Comparison of ENCODE assay signal across 8 cellular contexts in genomic region chr1:248804771-248805681, GRCh38. TPM values are rescaled to one million over a fixed set of nuclear protein-coding genes. Genes with fewer than 3 reads are reported as not detected.
A peak's percentile ranks its signal among the peaks of the same experiment; 100 is the strongest.
DNase-seq lines count a peak whose midpoint lies in the region; ATAC-seq and TF ChIP-seq lines count a peak whose summit lies in the region.

No MANE protein-coding gene starts in this region.

- POLR2A ChIA-PET in PC-3 (lab: Charles Lee; ENCODE audit: unreplicated experiment) = interaction anchor here (0.6 kb wide), 1 partner anchor 743 kb away, joined by 5 read pairs; no protein-coding TSS in a partner anchor

- CTCF ChIA-PET in PC-3 (lab: Charles Lee) = no interaction called here

- H2AFZ ChIP-seq in PC-3 (ENCODE audit: low read length) (no peak overlapping the region), mesenchymal stem cell (ENCODE audit: low read depth, low read length) (no peak overlapping the region)

- no peak overlapping the region for H3K23ac ChIP-seq in mesenchymal stem cell (ENCODE audit: low read length in 2 of 2)

- no peaks in the 10 kb centered on the region for H3K9me2 ChIP-seq in PC-3 (replicated peaks; ENCODE audit: low read length)

- no peaks in the 10 kb centered on the region for H4K20me1 ChIP-seq in PC-3 (ENCODE audit: low read length)

- ATAC-seq in GM21367 (IDR thresholded peaks at IDR 0.05; ENCODE audit: unreplicated experiment) (peak; percentile 88), HG03558 (IDR thresholded peaks at IDR 0.05; ENCODE audit: extremely low read depth, unreplicated experiment) (peak; percentile 81), heart left ventricle (peak; percentile 44 to 71 (median 62)), PC-3 (no peak)

- no peak overlapping the region for H3K4ac ChIP-seq in mesenchymal stem cell (ENCODE audit: low read depth in 1 of 2, low read length in 2 of 2)

- no peaks in the 10 kb centered on the region for H3K79me1 ChIP-seq in mesenchymal stem cell (replicated peaks; ENCODE audit: low read length, poor library complexity, severe bottlenecking)

- no peak overlapping the region for H2BK120ac ChIP-seq in mesenchymal stem cell (ENCODE audit: low read depth, low read length)

- peaks cover 0 to 36% (median 5%) of the 10 kb centered on the region in 12 donors for H3K4me1 ChIP-seq in heart left ventricle
- H3K4me1 ChIP-seq in PC-3 (ENCODE audit: insufficient read depth, low read length) = peaks cover under 1% of the 10 kb centered on the region
- H3K4me1 ChIP-seq in mesenchymal stem cell (ENCODE audit: control insufficient read depth, insufficient read depth, low read depth, low read length) = peaks cover 3% of the 10 kb centered on the region

- H3K9me3 ChIP-seq in heart left ventricle (no peaks in the 10 kb centered on the region), PC-3 (ENCODE audit: low read length) (no peaks in the 10 kb centered on the region), mesenchymal stem cell (ENCODE audit: control insufficient read depth, low read length) (no peaks in the 10 kb centered on the region)

- no peak overlapping the region for H4K91ac ChIP-seq in mesenchymal stem cell (ENCODE audit: low read length)

- H3K27me3 ChIP-seq in GM06990 (replicated peaks; ENCODE audit: control insufficient read depth, insufficient read depth, low read length) (no peaks in the 10 kb centered on the region), heart left ventricle (peaks cover 0 to 18% (median 0%) of the 10 kb centered on the region in 9 donors), PC-3 (ENCODE audit: low read length) (no peaks in the 10 kb centered on the region), mesenchymal stem cell (ENCODE audit: control insufficient read depth in 1 of 2, insufficient read depth in 1 of 2, low read length in 2 of 2) (no peaks in the 10 kb centered on the region)

- BruUV-seq in PC-3 (replicated peaks; lab: Mats Ljungman, UMichigan) = no TSS peak

- peak overlapping the region; percentile 9; the same call in 1 of the 2 replicates for H3K4me3 ChIP-seq in GM06990 (replicated peaks; ENCODE audit: low read depth, low read length)
- H3K4me3 ChIP-seq in heart left ventricle = peak overlapping the region in 1 of 12 donors; percentile 20
- no peak overlapping the region for H3K4me3 ChIP-seq in PC-3 (ENCODE audit: low read length)
- no peak overlapping the region for H3K4me3 ChIP-seq in mesenchymal stem cell (ENCODE audit: insufficient read depth in 1 of 2, low read depth in 1 of 2, low read length in 2 of 2)

- H3K18ac ChIP-seq in mesenchymal stem cell (ENCODE audit: low read depth in 1 of 2, low read length in 2 of 2) = no peak overlapping the region

- DNase-seq in GM06990 (ENCODE audit: extremely low read depth, insufficient read length) (peak; percentile 63), heart left ventricle (no peak), PC-3 (no peak), mesenchymal stem cell (no peak), NCI-H1694 (lab: John Stamatoyannopoulos, UW) (no peak), NCI-H2081 (lab: John Stamatoyannopoulos, UW) (no peak)

- TF ChIP-seq POLR2A in heart left ventricle (IDR thresholded peaks at IDR 0.05) = no peak

- H4K8ac ChIP-seq in mesenchymal stem cell (ENCODE audit: low read length) = no peak overlapping the region

- H2AK5ac ChIP-seq in mesenchymal stem cell (ENCODE audit: low read length, severe bottlenecking) = no peak overlapping the region

- no peaks in the 10 kb centered on the region for H3K79me2 ChIP-seq in PC-3 (ENCODE audit: low read length)

- no peaks in the 10 kb centered on the region for H3F3A ChIP-seq in PC-3 (ENCODE audit: low read length, unreplicated experiment)

- intact Hi-C loops in heart left ventricle (cut with DNase I) (loop anchor here in 4 of 10 donors (5.0 kb wide), 5 partner anchors 103 to 1413 kb away; partner anchors contain the start of genes OR14I1 (in 1 of the 4) and OR2T1 (in 1 of the 4)), PC-3 (cut with micrococcal nuclease) (no loop called here)

- H2BK15ac ChIP-seq in mesenchymal stem cell (ENCODE audit: low read depth, poor library complexity, severe bottlenecking) = no peak overlapping the region

- no peak for TF ChIP-seq CTCF in GM06990 (IDR thresholded peaks at IDR 0.05; ENCODE audit: insufficient read depth, low read length, poor library complexity, severe bottlenecking)
- no peak for TF ChIP-seq CTCF in heart left ventricle (IDR thresholded peaks at IDR 0.05)
- no peak for TF ChIP-seq CTCF in PC-3 (conservative IDR thresholded peaks at IDR 0.05; ENCODE audit: low read depth, low read length)

- no peak overlapping the region for H3K14ac ChIP-seq in mesenchymal stem cell (ENCODE audit: low read length in 2 of 2)

- H3K27ac ChIP-seq in heart left ventricle (peak overlapping the region in 2 of 12 donors; percentile 9 to 74), PC-3 (ENCODE audit: low read length) (no peak overlapping the region), mesenchymal stem cell (ENCODE audit: low read length, poor library complexity, severe bottlenecking) (no peak overlapping the region)

- H3K9ac ChIP-seq in PC-3 (ENCODE audit: low read length) (no peak overlapping the region), mesenchymal stem cell (ENCODE audit: low read length) (no peak overlapping the region)

- 50 to 59% (median 56%) methylated on average over 10 of the region's 10 CpGs for WGBS in heart left ventricle, 4 donors
- 77% methylated on average over 9 of the region's 10 CpGs for WGBS in mesenchymal stem cell

- no peaks in the 10 kb centered on the region for H3K36me3 ChIP-seq in GM06990 (ENCODE audit: control insufficient read depth, insufficient read depth, low read length)
- no peaks in the 10 kb centered on the region for H3K36me3 ChIP-seq in heart left ventricle
- H3K36me3 ChIP-seq in PC-3 (ENCODE audit: low read depth, low read length) = no peaks in the 10 kb centered on the region
- H3K36me3 ChIP-seq in mesenchymal stem cell (ENCODE audit: control insufficient read depth in 1 of 2, insufficient read depth in 2 of 2, low read depth in 1 of 2, low read length in 2 of 2) = peaks cover 0 to 3% of the 10 kb centered on the region in 2 experiments

- H2BK12ac ChIP-seq in mesenchymal stem cell (ENCODE audit: low read length in 2 of 2) = no peak overlapping the region

- H3K4me2 ChIP-seq in PC-3 (ENCODE audit: low read length) (no peak overlapping the region), mesenchymal stem cell (ENCODE audit: low read length, poor library complexity, severe bottlenecking) (no peak overlapping the region)

- H2BK5ac ChIP-seq in mesenchymal stem cell (ENCODE audit: low read depth, low read length, poor library complexity, severe bottlenecking) = no peak overlapping the region

RNA-seq across cellular contexts. Expression of gene SH3BP5L, which starts 20.7 kb away (rescaled TPM):
- total RNA-seq in heart left ventricle (10 to 100 TPM; 15.8 to 47.1 (median 19.3) TPM), PC-3 (2014; rRNA removed) (63.5 and 70.6 TPM in 2 replicates)
- polyA plus RNA-seq in heart left ventricle = 10 to 100 TPM; 17.9 to 51.1 TPM
- polyA plus RNA-seq in mesenchymal stem cell (2013, experiment 1 of 2) = 9.3 TPM
- 9.7 TPM for polyA plus RNA-seq in mesenchymal stem cell (2013, experiment 2 of 2)

RNA-seq across cellular contexts. Expression of gene ZNF672, which starts 33.0 kb away (rescaled TPM):
- total RNA-seq in heart left ventricle (10 to 100 TPM; 27.9 to 63.8 (median 37.8) TPM), PC-3 (2014; rRNA removed) (83.9 and 89.4 TPM in 2 replicates)
- 10 to 100 TPM; 20.5 to 50.1 TPM for polyA plus RNA-seq in heart left ventricle
- 14.5 TPM for polyA plus RNA-seq in mesenchymal stem cell (2013, experiment 1 of 2)
- polyA plus RNA-seq in mesenchymal stem cell (2013, experiment 2 of 2) = 14.8 TPM

RNA-seq across cellular contexts. Expression of gene LYPD8, which starts 49.5 kb away (rescaled TPM):
- total RNA-seq in heart left ventricle (not detected), PC-3 (2014; rRNA removed) (not detected in 2 replicates)
- not detected for polyA plus RNA-seq in heart left ventricle
- not detected for polyA plus RNA-seq in mesenchymal stem cell (2013, experiment 1 of 2)
- not detected for polyA plus RNA-seq in mesenchymal stem cell (2013, experiment 2 of 2)

RNA-seq across cellular contexts. Expression of gene ZNF692, which starts 53.9 kb away (rescaled TPM):
- total RNA-seq in heart left ventricle (10 to 100 TPM in 6 of 9 donors, 1 to 10 TPM in 3; 7.4 to 19.7 (median 14.8) TPM), PC-3 (2014; rRNA removed) (71.9 and 85.4 TPM in 2 replicates)
- polyA plus RNA-seq in heart left ventricle = 10 to 100 TPM; 14.8 to 32.4 TPM
- polyA plus RNA-seq in mesenchymal stem cell (2013, experiment 1 of 2) = 10.4 TPM
- 10.5 TPM for polyA plus RNA-seq in mesenchymal stem cell (2013, experiment 2 of 2)
